8 cellular contexts compared by ENCODE assay signal in genomic region chr1:35191429-35192055, GRCh38. TPM values are rescaled to one million over a fixed set of nuclear protein-coding genes. Genes with fewer than 3 reads are reported as not detected.
DNase-seq lines count a peak whose midpoint lies in the region; ATAC-seq and TF ChIP-seq lines count a peak whose summit lies in the region.

No MANE protein-coding gene starts in this region.

- no peaks in the 10 kb centered on the region for H3K27me3 ChIP-seq in SU-DHL-6 (ENCODE audit: low read length)
- no peaks in the 10 kb centered on the region for H3K27me3 ChIP-seq in gastrocnemius medialis

- H3K9me3 ChIP-seq in SU-DHL-6 (ENCODE audit: insufficient read depth, low read length) = no peaks in the 10 kb centered on the region
- no peaks in the 10 kb centered on the region for H3K9me3 ChIP-seq in gastrocnemius medialis

- peak overlapping the region; percentile 100 for H3K9ac ChIP-seq in SU-DHL-6 (ENCODE audit: low read length)

- no peak overlapping the region for H2AFZ ChIP-seq in SU-DHL-6 (ENCODE audit: low read depth, low read length, severe bottlenecking)

- peaks cover 53% of the 10 kb centered on the region for H4K20me1 ChIP-seq in SU-DHL-6 (ENCODE audit: low read depth, low read length)

- peaks cover 41 to 54% of the 10 kb centered on the region in 2 donors for H3K4me1 ChIP-seq in gastrocnemius medialis

- peak overlapping the region; percentile 98 for H3K4me3 ChIP-seq in GM12875 (ENCODE audit: low read depth, low read length)
- H3K4me3 ChIP-seq in SU-DHL-6 (ENCODE audit: insufficient read depth, low read length, poor library complexity, severe bottlenecking) = peak overlapping the region; percentile 91
- H3K4me3 ChIP-seq in foreskin fibroblast (ENCODE audit: low read depth in 1 of 2, low read length in 2 of 2) = peak overlapping the region; percentile 90 to 100
- peak overlapping the region; percentile 62 to 99 (median 93) for H3K4me3 ChIP-seq in gastrocnemius medialis

- no peak for TF ChIP-seq POLR2A in gastrocnemius medialis (IDR thresholded peaks at IDR 0.05)

- no peak for TF ChIP-seq CTCF in GM12875 (IDR thresholded peaks at IDR 0.05; ENCODE audit: borderline replicate concordance, insufficient read depth, low read depth, low read length)
- no peak for TF ChIP-seq CTCF in SU-DHL-6 (IDR thresholded peaks at IDR 0.05; ENCODE audit: insufficient read depth, low read length, poor library complexity, severe bottlenecking)
- no peak for TF ChIP-seq CTCF in foreskin fibroblast (IDR thresholded peaks at IDR 0.05; ENCODE audit: low read depth, low read length)
- no peak for TF ChIP-seq CTCF in gastrocnemius medialis (IDR thresholded peaks at IDR 0.05 in 4 of 5, conservative IDR thresholded peaks at IDR 0.05 in 1 of 5)

- in situ Hi-C loops in gastrocnemius medialis (cut with MboI; ENCODE audit: low sequenced_read_pairs in 4 of 4) = loop anchor here in 2 of 4 donors (10.0 to 25.0 kb wide), 2 partner anchors 329 to 363 kb away; partner anchors contain the start of genes KIAA0319L (in 1 of the 2), NCDN (in 1 of the 2) and SMIM12 (in 1 of the 2)

- ATAC-seq in gastrocnemius medialis (no peak), GM21423 (IDR thresholded peaks at IDR 0.05; ENCODE audit: unreplicated experiment) (no peak), HG03521 (IDR thresholded peaks at IDR 0.05; ENCODE audit: unreplicated experiment) (no peak)

- intact Hi-C loops in gastrocnemius medialis (cut with DNase I; ENCODE audit: low total_unique reads) = loop anchor here (2.0 to 10.0 kb wide), 5 partner anchors 76 to 443 kb away; partner anchors contain the start of genes KIAA0319L, NCDN, ZMYM4 and ZMYM6

- peaks cover 43% of the 10 kb centered on the region for H3F3A ChIP-seq in SU-DHL-6 (ENCODE audit: insufficient read depth)

- H3K27ac ChIP-seq in SU-DHL-6 (ENCODE audit: low read depth, low read length) = peak overlapping the region; percentile 84
- H3K27ac ChIP-seq in gastrocnemius medialis = peak overlapping the region; percentile 97 to 100 (median 100)

- DNase-seq in foreskin fibroblast (no peak), gastrocnemius medialis (no peak), DMS 273 (lab: John Stamatoyannopoulos, UW; ENCODE audit: unreplicated experiment) (no peak), NCI-H2107 treated with DMSO at 0.1 percent for 48 hours (lab: John Stamatoyannopoulos, UW; ENCODE audit: unreplicated experiment) (no peak)

- peaks cover 53% of the 10 kb centered on the region for H3K36me3 ChIP-seq in SU-DHL-6 (ENCODE audit: low read length)
- H3K36me3 ChIP-seq in gastrocnemius medialis = peaks cover 6 to 50% of the 10 kb centered on the region in 2 donors

- H3K4me2 ChIP-seq in SU-DHL-6 (ENCODE audit: low read depth, low read length, poor library complexity, severe bottlenecking) = peak overlapping the region; percentile 94

- H3K9me2 ChIP-seq in SU-DHL-6 (replicated peaks; ENCODE audit: insufficient read depth, low read length) = no peaks in the 10 kb centered on the region

- H3K79me2 ChIP-seq in SU-DHL-6 (ENCODE audit: insufficient read depth, low read length) = peaks cover 64% of the 10 kb centered on the region

RNA-seq across cellular contexts. Expression of gene SFPQ, which starts 1.4 kb away (rescaled TPM):
- 100 to 1,000 TPM in 1 of 4 donors, 10 to 100 TPM in 3; 70.1 to 128 (median 82.4) TPM for total RNA-seq in gastrocnemius medialis
